Comparison of ENCODE assay signal across 8 cellular contexts in genomic region chr12:52050116-52050770, GRCh38. TPM values are rescaled to one million over a fixed set of nuclear protein-coding genes. Genes with fewer than 3 reads are reported as not detected.
DNase-seq lines count a peak whose midpoint lies in the region; ATAC-seq, FAIRE-seq and TF ChIP-seq lines count a peak whose summit lies in the region.

No MANE protein-coding gene starts in this region.

- no peaks in the 10 kb centered on the region for H3K36me3 ChIP-seq in CD4-positive, CD25-positive, alpha-beta regulatory T cell (ENCODE audit: control insufficient read depth, insufficient read depth, low read length)
- no peaks in the 10 kb centered on the region for H3K36me3 ChIP-seq in smooth muscle cell (ENCODE audit: low read depth)

- no peak for FAIRE-seq in H54 (lab: Jason Lieb, UNC)

- peaks cover 0 to 41% (median 27%) of the 10 kb centered on the region in 4 donors for H3K4me1 Mint-ChIP-seq in CD4-positive, CD25-positive, alpha-beta regulatory T cell
- H3K4me1 Mint-ChIP-seq in activated naive CD8-positive, alpha-beta T cell (ENCODE audit: low read depth): peaks cover 39% of the 10 kb centered on the region

- peak overlapping the region; percentile 43 to 100 (median 98) for H3K27ac Mint-ChIP-seq in CD4-positive, CD25-positive, alpha-beta regulatory T cell
- H3K27ac Mint-ChIP-seq in activated naive CD8-positive, alpha-beta T cell: peak overlapping the region; percentile 90

- no peak for DNase-seq in CD4-positive, CD25-positive, alpha-beta regulatory T cell
- no peak for DNase-seq in smooth muscle cell (lab: John Stamatoyannopoulos, UW; ENCODE audit: unreplicated experiment)
- no peak for DNase-seq in NCI-H187 treated with DMSO at 0.1 percent for 48 hours (lab: John Stamatoyannopoulos, UW)
- DNase-seq in HK-2 (ENCODE audit: unreplicated experiment): no peak
- DNase-seq in H54 (ENCODE audit: insufficient read length, low spot score): no peak

- peak overlapping the region; percentile 96 for H3K27ac ChIP-seq in CD4-positive, CD25-positive, alpha-beta regulatory T cell (ENCODE audit: insufficient read depth, low read length, poor library complexity, severe bottlenecking)
- peak overlapping the region; percentile 88 for H3K27ac ChIP-seq in smooth muscle cell (ENCODE audit: low read depth)

- H3K27me3 ChIP-seq in CD4-positive, CD25-positive, alpha-beta regulatory T cell (ENCODE audit: control insufficient read depth, insufficient read depth, low read length): no peaks in the 10 kb centered on the region
- no peaks in the 10 kb centered on the region for H3K27me3 ChIP-seq in smooth muscle cell (ENCODE audit: low read depth)

- peak overlapping the region; percentile 94 for H3K4me2 ChIP-seq in smooth muscle cell

- H3K9me3 ChIP-seq in CD4-positive, CD25-positive, alpha-beta regulatory T cell (ENCODE audit: control insufficient read depth in 2 of 2, low read length in 2 of 2): no peaks in the 10 kb centered on the region
- no peaks in the 10 kb centered on the region for H3K9me3 ChIP-seq in smooth muscle cell (replicated peaks; ENCODE audit: low read depth)

- no peak for TF ChIP-seq POLR2A in H54 (IDR thresholded peaks at IDR 0.05; ENCODE audit: low read depth, low read length)

- no peak for TF ChIP-seq CTCF in smooth muscle cell (IDR thresholded peaks at IDR 0.05; ENCODE audit: borderline replicate concordance, insufficient read depth, poor library complexity, severe bottlenecking)

- H3F3A ChIP-seq in smooth muscle cell (ENCODE audit: low read depth): no peaks in the 10 kb centered on the region

- peaks cover 6% of the 10 kb centered on the region for H3K79me2 ChIP-seq in smooth muscle cell (ENCODE audit: low read depth)

- H4K20me1 ChIP-seq in smooth muscle cell (ENCODE audit: low read depth): peaks cover 40% of the 10 kb centered on the region

- H3K9me3 Mint-ChIP-seq in CD4-positive, CD25-positive, alpha-beta regulatory T cell: no peaks in the 10 kb centered on the region
- H3K9me3 Mint-ChIP-seq in activated naive CD8-positive, alpha-beta T cell (ENCODE audit: low read depth): no peaks in the 10 kb centered on the region

- no peak overlapping the region for H2AFZ ChIP-seq in smooth muscle cell (ENCODE audit: low read depth)

- peak overlapping the region; percentile 94 to 99 (median 98) for H3K4me3 Mint-ChIP-seq in CD4-positive, CD25-positive, alpha-beta regulatory T cell
- H3K4me3 Mint-ChIP-seq in activated naive CD8-positive, alpha-beta T cell: peak overlapping the region; percentile 80

- peaks cover 7% of the 10 kb centered on the region for H3K27me3 Mint-ChIP-seq in CD4-positive, CD25-positive, alpha-beta regulatory T cell
- H3K27me3 Mint-ChIP-seq in activated naive CD8-positive, alpha-beta T cell: no peaks in the 10 kb centered on the region

- peak overlapping the region; percentile 96 for H3K9ac ChIP-seq in smooth muscle cell (ENCODE audit: low read depth)

- no peak for ATAC-seq in CD4-positive, CD25-positive, alpha-beta regulatory T cell (ENCODE audit: low read depth in 2 of 2)
- ATAC-seq in HG03457 (IDR thresholded peaks at IDR 0.05; ENCODE audit: unreplicated experiment): peak; percentile 22

- H3K4me1 ChIP-seq in CD4-positive, CD25-positive, alpha-beta regulatory T cell (ENCODE audit: control insufficient read depth, insufficient read depth, low read length, poor library complexity, severe bottlenecking): peaks cover 31% of the 10 kb centered on the region
- peaks cover 8% of the 10 kb centered on the region for H3K4me1 ChIP-seq in smooth muscle cell (ENCODE audit: low read depth)

- peak overlapping the region; percentile 51 for H3K4me3 ChIP-seq in CD4-positive, CD25-positive, alpha-beta regulatory T cell (ENCODE audit: low read depth, low read length)
- peak overlapping the region; percentile 53 for H3K4me3 ChIP-seq in iPS-11a (ENCODE audit: low read depth, low read length)
- H3K4me3 ChIP-seq in smooth muscle cell: peak overlapping the region; percentile 72

- no peaks in the 10 kb centered on the region for H3K36me3 Mint-ChIP-seq in CD4-positive, CD25-positive, alpha-beta regulatory T cell
- H3K36me3 Mint-ChIP-seq in activated naive CD8-positive, alpha-beta T cell: peaks cover 2% of the 10 kb centered on the region

- 30% methylated on average over 16 of the region's 16 CpGs for WGBS in smooth muscle cell (ENCODE audit: low lambda C conversion rate)

RNA-seq across cellular contexts. Expression of gene NR4A1, which starts 1.0 kb away (rescaled TPM):
- total RNA-seq in CD4-positive, CD25-positive, alpha-beta regulatory T cell: 143 TPM
- polyA plus RNA-seq in CD4-positive, CD25-positive, alpha-beta regulatory T cell: under 1 TPM; 0.22 to 0.54 (median 0.47) TPM
- total RNA-seq in smooth muscle cell: 178 and 182 TPM in 2 replicates
- 510 and 634 TPM in 2 replicates for polyA plus RNA-seq in smooth muscle cell

RNA-seq across cellular contexts. Expression of gene ATG101, which starts 19.5 kb away (rescaled TPM):
- 33.5 TPM for total RNA-seq in CD4-positive, CD25-positive, alpha-beta regulatory T cell
- polyA plus RNA-seq in CD4-positive, CD25-positive, alpha-beta regulatory T cell: 10 to 100 TPM; 30.1 to 38.2 (median 34.8) TPM
- 62.6 and 73.4 TPM in 2 replicates for total RNA-seq in smooth muscle cell
- 114 and 120 TPM in 2 replicates for polyA plus RNA-seq in smooth muscle cell

RNA-seq across cellular contexts. Expression of gene SMIM41, which starts 29.3 kb away (rescaled TPM):
- total RNA-seq in CD4-positive, CD25-positive, alpha-beta regulatory T cell: 0.54 TPM
- not detected for polyA plus RNA-seq in CD4-positive, CD25-positive, alpha-beta regulatory T cell
- total RNA-seq in smooth muscle cell: not detected in 2 replicates
- polyA plus RNA-seq in smooth muscle cell: not detected in 2 replicates

RNA-seq across cellular contexts. Expression of gene TAMALIN, which starts 43.5 kb away (rescaled TPM):
- 253 TPM for total RNA-seq in CD4-positive, CD25-positive, alpha-beta regulatory T cell
- 1 to 10 TPM in 2 of 4 donors, under 1 TPM in 2; 0.37 to 4.3 (median 0.91) TPM for polyA plus RNA-seq in CD4-positive, CD25-positive, alpha-beta regulatory T cell
- total RNA-seq in smooth muscle cell: 4.1 and 12.2 TPM in 2 replicates
- polyA plus RNA-seq in smooth muscle cell: 32.4 and 36.8 TPM in 2 replicates
